Comparison of ENCODE assay signal across 15 cellular contexts in genomic region chr11:79198898-79199250, GRCh38.
DNase-seq lines count a peak whose midpoint lies in the region; TF ChIP-seq lines count a peak whose summit lies in the region.
"Had no signal": no experiment of that assay in that cellular context is flagged by ENCODE, and none has a peak within 500 bp of the region (broad histone marks: within the 10 kb centered on the region; RNA-seq: fewer than 3 reads in every experiment).

No MANE protein-coding gene starts in this region.

- H3K27me3 ChIP-seq in mammary epithelial cell (ENCODE audit: insufficient read depth, low read length) = no peaks in the 10 kb centered on the region
- no peaks in the 10 kb centered on the region for H3K27me3 ChIP-seq in osteoblast (ENCODE audit: insufficient read depth, low read length)
- H3K27me3 ChIP-seq: uterus had no signal

- H3K36me3 ChIP-seq in mammary epithelial cell (ENCODE audit: insufficient read depth, low read length) = no peaks in the 10 kb centered on the region
- H3K36me3 ChIP-seq in osteoblast (ENCODE audit: insufficient read depth, low read length) = no peaks in the 10 kb centered on the region
- H3K36me3 ChIP-seq: uterus had no signal

- CTCF ChIA-PET in mammary epithelial cell (lab: Charles Lee; ENCODE audit: low non-redundant PET) = no interaction called here

- H3K4me2 ChIP-seq in mammary epithelial cell (ENCODE audit: insufficient read depth, low read depth, low read length) (no peak overlapping the region), osteoblast (ENCODE audit: insufficient read depth, low read length) (no peak overlapping the region)

- dilution Hi-C loops in mammary epithelial cell (cut with HindIII; ENCODE audit: low sequenced_read_pairs) = no loop called here

- H3K4me3 ChIP-seq in mammary epithelial cell (replicated peaks in 1 of 3; ENCODE audit: insufficient read depth in 1 of 3, low read depth in 2 of 3, low read length in 3 of 3) = no peak overlapping the region
- no peak overlapping the region for H3K4me3 ChIP-seq in osteoblast (ENCODE audit: insufficient read depth, low read length)
- H3K4me3 ChIP-seq: uterus had no signal

- no peak overlapping the region for H2AFZ ChIP-seq in mammary epithelial cell (ENCODE audit: low read depth, low read length)
- no peak overlapping the region for H2AFZ ChIP-seq in osteoblast (ENCODE audit: low read length)

- 80% methylated on average over 1 of the region's 3 CpGs for WGBS in mammary epithelial cell (ENCODE audit: low coverage, missing lambda C conversion rate)

- peak; percentile 14 for DNase-seq in Caki2 (ENCODE audit: low read depth)
- peak; percentile 31 for DNase-seq in M059J (ENCODE audit: low read depth)
- peak; percentile 34 for DNase-seq in mammary epithelial cell
- peak; percentile 60 for DNase-seq in osteoblast (ENCODE audit: insufficient read length, low spot score, missing footprints)
- DNase-seq in NCI-H1417 (lab: John Stamatoyannopoulos, UW) = no peak
- DNase-seq in SKM-1 (lab: John Stamatoyannopoulos, UW; ENCODE audit: unreplicated experiment) = no peak
- DNase-seq in D341Med (ENCODE audit: low spot score) = no peak
- DNase-seq in SW 1271 (lab: John Stamatoyannopoulos, UW) = no peak
- DNase-seq: activated CD4-positive, alpha-beta T cell treated with anti-CD3 and anti-CD28 coated beads, Interleukin-2, amount 10 ng/mL, durations not matched to agents 24 days and 14 days; CD8-positive, alpha-beta memory T cell; effector CD4-positive, alpha-beta T cell; head of caudate nucleus; NCI-H1694; stimulated activated CD4-positive, alpha-beta T cell treated with anti-CD3 and anti-CD28 coated beads, Interleukin-4, amount 100 ng/mL, for 24 hours; uterus had no signal

- intact Hi-C loops in mammary epithelial cell (cut with micrococcal nuclease) = no loop called here

- no peak for TF ChIP-seq CTCF in mammary epithelial cell (conservative IDR thresholded peaks at IDR 0.05 in 1 of 2, IDR thresholded peaks at IDR 0.05 in 1 of 2; ENCODE audit: extremely low read depth in 1 of 2, insufficient read depth in 1 of 2, low read depth in 1 of 2, low read length in 2 of 2)
- no peak for TF ChIP-seq CTCF in osteoblast (IDR thresholded peaks at IDR 0.05; ENCODE audit: extremely low read depth, low read depth, low read length)

- H4K20me1 ChIP-seq in mammary epithelial cell (ENCODE audit: insufficient read depth, low read length) (no peaks in the 10 kb centered on the region), osteoblast (ENCODE audit: insufficient read depth, low read length) (no peaks in the 10 kb centered on the region)

- in situ Hi-C loops in Caki2 (cut with HindIII; ENCODE audit: low pct_unique_long_range_greater_than_20kb, low sequenced_read_pairs) (no loop called here), mammary epithelial cell (cut with MboI; ENCODE audit: low sequenced_read_pairs in 2 of 2) (no loop called here)

- H3K4me1 ChIP-seq in mammary epithelial cell (ENCODE audit: insufficient read depth, low read length) (peaks cover 10% of the 10 kb centered on the region), osteoblast (ENCODE audit: insufficient read depth, low read length) (no peaks in the 10 kb centered on the region)
- H3K4me1 ChIP-seq: uterus had no signal

- no peak overlapping the region for H3K9ac ChIP-seq in mammary epithelial cell (ENCODE audit: insufficient read depth, low read length)

- no TSS peak for BruUV-seq in mammary epithelial cell (replicated peaks; lab: Mats Ljungman, UMichigan)

- H3K27ac ChIP-seq in mammary epithelial cell (ENCODE audit: insufficient read depth, low read depth, low read length) (no peak overlapping the region), osteoblast (ENCODE audit: low read depth, low read length) (no peak overlapping the region)
- H3K27ac ChIP-seq: uterus had no signal

- H3K79me2 ChIP-seq in mammary epithelial cell (ENCODE audit: insufficient read depth, low read length) (no peaks in the 10 kb centered on the region), osteoblast (ENCODE audit: insufficient read depth, low read length) (no peaks in the 10 kb centered on the region)

- H3K9me3 ChIP-seq in mammary epithelial cell (replicated peaks; ENCODE audit: insufficient read depth, low read length) = peaks cover 3% of the 10 kb centered on the region
- no peaks in the 10 kb centered on the region for H3K9me3 ChIP-seq in osteoblast (ENCODE audit: low read depth, low read length)
- H3K9me3 ChIP-seq: uterus had no signal

Comparison
In these comparisons a context has a peak if more than half of its experiments do, and no peak if none do; other contexts are left out.
1. DNase-seq: peak in Caki2 (single experiment), M059J (single experiment), mammary epithelial cell (single experiment) and osteoblast (single experiment); none in NCI-H1417 (0 of 3), SKM-1 (single experiment), D341Med (single experiment) and SW 1271 (0 of 2).